25 cellular contexts compared by ENCODE assay signal in genomic region chr2:33323957-33324356, GRCh38.
"Had no signal": no experiment of that assay in that cellular context is flagged by ENCODE, and none has a peak within 500 bp of the region (broad histone marks: within the 10 kb centered on the region; RNA-seq: fewer than 3 reads in every experiment).

No MANE protein-coding gene starts in this region.

- H3K9me3 ChIP-seq: adrenal gland, breast epithelium, MG63 had no signal

- H3K36me3 Mint-ChIP-seq: activated CD4-positive, alpha-beta memory T cell treated with anti-CD3 and anti-CD28 coated beads for 36 hours; activated naive CD8-positive, alpha-beta T cell treated with anti-CD3 and anti-CD28 coated beads, Interleukin-2, amount 10 ng/mL, durations not matched to agents 7 days and 5 days; T-cell had no signal

- H3K4me3 Mint-ChIP-seq: activated CD4-positive, alpha-beta memory T cell treated with anti-CD3 and anti-CD28 coated beads for 36 hours; activated CD4-positive, alpha-beta T cell treated with anti-CD3 and anti-CD28 coated beads, Interleukin-2, amount 10 ng/mL, durations not matched to agents 7 days and 5 days; activated naive CD8-positive, alpha-beta T cell treated with anti-CD3 and anti-CD28 coated beads, Interleukin-2, amount 10 ng/mL, durations not matched to agents 7 days and 5 days; T-cell had no signal

- H3K27me3 ChIP-seq: adrenal gland, breast epithelium, MG63 had no signal

- H3K4me1 ChIP-seq: breast epithelium had no signal

- H3K27ac Mint-ChIP-seq: activated CD4-positive, alpha-beta memory T cell treated with anti-CD3 and anti-CD28 coated beads for 36 hours; activated CD4-positive, alpha-beta T cell treated with anti-CD3 and anti-CD28 coated beads, Interleukin-2, amount 10 ng/mL, durations not matched to agents 7 days and 5 days; activated naive CD8-positive, alpha-beta T cell treated with anti-CD3 and anti-CD28 coated beads, Interleukin-2, amount 10 ng/mL, durations not matched to agents 7 days and 5 days; T-cell had no signal

- H3K9me3 Mint-ChIP-seq: activated CD4-positive, alpha-beta memory T cell treated with anti-CD3 and anti-CD28 coated beads for 36 hours; activated CD4-positive, alpha-beta T cell treated with anti-CD3 and anti-CD28 coated beads, Interleukin-2, amount 10 ng/mL, durations not matched to agents 7 days and 5 days; activated naive CD8-positive, alpha-beta T cell treated with anti-CD3 and anti-CD28 coated beads, Interleukin-2, amount 10 ng/mL, durations not matched to agents 7 days and 5 days; T-cell had no signal

- ATAC-seq: PC-3, T-cell had no signal

- DNase-seq: activated CD4-positive, alpha-beta memory T cell treated with anti-CD3 and anti-CD28 coated beads for 36 hours; activated CD4-positive, alpha-beta T cell treated with anti-CD3 and anti-CD28 coated beads, Interleukin-2, amount 10 ng/mL, durations not matched to agents 7 days and 5 days; activated CD4-positive, CD25-positive, alpha-beta regulatory T cell; activated CD8-positive, alpha-beta memory T cell treated with anti-CD3 and anti-CD28 coated beads, Interleukin-2, amount 50 U/mL, for 4 hours; activated naive CD4-positive, alpha-beta T cell treated with anti-CD3 and anti-CD28 coated beads, Interleukin-2, amount 50 U/mL, for 16 hours; activated naive CD8-positive, alpha-beta T cell treated with anti-CD3 and anti-CD28 coated beads, Interleukin-2, amount 10 ng/mL, durations not matched to agents 7 days and 5 days; activated T-cell treated with anti-CD3 and anti-CD28 coated beads, Interleukin-2, amount 50 U/mL, for 1 hour; adrenal gland; anterior cingulate cortex; caudate nucleus; MG63; MV-4-11; NCI-H1092 treated with DMSO at 0.1 percent for 48 hours; NCI-H1417 treated with DMSO at 0.1 percent for 48 hours; NCI-H1694 treated with DMSO at 0.1 percent for 48 hours; NCI-H2029 treated with DMSO at 0.1 percent for 48 hours; NCI-H345; NCI-H510A; NCI-H69; PC-3; SIG-M5; T-cell; T1000 had no signal

- H3K4me3 ChIP-seq: adrenal gland, breast epithelium, MG63 had no signal

- H3K27ac ChIP-seq: adrenal gland, breast epithelium, VCaP had no signal

- H3K36me3 ChIP-seq: adrenal gland, breast epithelium, MG63 had no signal

- H3K27me3 Mint-ChIP-seq: activated CD4-positive, alpha-beta T cell treated with anti-CD3 and anti-CD28 coated beads, Interleukin-2, amount 10 ng/mL, durations not matched to agents 7 days and 5 days had no signal
